Comparison of ENCODE assay signal across 1 cellular context in the genomic region with DNA sequence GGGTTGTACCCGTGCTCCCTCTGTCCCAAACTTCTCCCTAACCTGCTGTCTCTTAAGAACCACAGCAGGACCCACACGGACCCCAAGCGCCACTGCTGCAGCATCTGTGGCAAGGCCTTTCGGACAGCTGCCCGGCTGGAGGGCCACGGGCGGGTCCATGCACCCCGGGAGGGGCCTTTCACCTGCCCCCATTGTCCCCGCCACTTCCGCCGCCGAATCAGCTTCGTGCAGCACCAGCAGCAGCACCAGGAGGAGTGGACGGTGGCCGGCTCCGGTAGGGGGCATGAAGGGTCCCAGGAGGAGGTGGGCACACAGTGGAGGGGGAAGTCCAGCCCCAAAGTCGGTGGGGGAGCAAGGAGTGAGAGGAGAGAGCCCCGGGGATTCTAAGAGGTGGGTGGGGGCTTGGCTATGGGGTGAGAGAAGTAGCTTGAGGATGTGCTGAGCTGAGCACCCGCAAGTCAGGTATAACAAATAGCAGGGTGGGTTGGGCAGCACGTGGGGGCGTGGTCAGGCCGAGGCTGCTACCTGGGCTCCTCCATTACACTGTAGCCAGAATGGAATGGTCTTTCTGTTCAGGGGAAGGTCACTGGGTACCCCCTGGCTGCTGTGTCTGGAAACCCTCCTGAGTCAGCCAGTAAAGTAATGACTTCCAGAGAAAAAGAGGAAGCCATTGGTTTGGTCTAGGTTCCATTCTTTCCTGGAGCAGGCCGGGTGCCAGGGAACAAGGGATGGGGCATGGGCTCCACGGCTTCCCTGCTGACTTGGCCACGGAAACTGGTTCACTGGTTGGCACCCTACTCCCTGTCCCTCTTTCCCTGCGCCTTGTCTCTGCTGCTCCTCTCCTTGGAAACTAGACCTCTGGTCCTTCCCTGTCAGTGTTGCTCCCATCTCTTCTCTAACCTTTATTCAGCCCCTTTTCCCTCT.
TF ChIP-seq lines count a peak whose summit lies in the region.

No MANE protein-coding gene starts in this region.

TF ChIP-seq in H1, 55 proteins besides CTCF, POLR2A, EP300 and RAD21:
- TF ChIP-seq MAFK (IDR thresholded peaks at IDR 0.05; ENCODE audit: low read depth, low read length) (no peak), ASH2L (IDR thresholded peaks at IDR 0.05; ENCODE audit: low read length) (no peak)
